In the genomic region with DNA sequence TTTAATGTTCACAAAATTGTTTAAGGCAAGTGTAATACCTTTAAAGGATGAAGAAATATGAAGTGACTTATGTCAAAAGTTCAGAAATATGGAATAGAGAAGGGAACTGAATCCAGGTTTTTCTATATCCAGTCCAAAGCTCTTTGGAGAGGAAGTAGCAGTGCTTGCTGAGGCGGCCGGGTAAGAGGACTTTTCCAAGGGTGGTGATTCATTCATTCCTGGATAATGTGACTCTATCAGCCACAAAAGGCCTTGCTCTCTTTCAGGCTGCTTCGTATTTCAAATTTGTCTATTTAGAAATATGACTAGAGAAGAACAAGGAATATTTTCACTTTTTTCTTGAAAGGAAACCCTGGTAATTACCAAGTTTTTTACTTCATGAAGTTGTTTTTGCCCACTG, we compare ENCODE assay signal across 20 cellular contexts.
DNase-seq lines count a peak whose midpoint lies in the region; ATAC-seq and TF ChIP-seq lines count a peak whose summit lies in the region.
"Had no signal": no experiment of that assay in that cellular context is flagged by ENCODE, and none has a peak within 500 bp of the region (broad histone marks: within the 10 kb centered on the region; RNA-seq: fewer than 3 reads in every experiment).

No MANE protein-coding gene starts in this region.

- no peaks in the 10 kb centered on the region for H3K36me3 Mint-ChIP-seq in glutamatergic neuron (ENCODE audit: unreplicated experiment)

- 80 to 81% methylated on average over 3 of the region's 3 CpGs for WGBS in upper lobe of left lung, 2 donors

- DNase-seq in Daoy (ENCODE audit: low read depth) (peak; percentile 46), NCI-H226 (peak; percentile 31), dedifferentiated amniotic fluid mesenchymal stem cell (ENCODE audit: extremely low spot score) (peak; percentile 69), posterior vena cava (ENCODE audit: low spot score) (peak; percentile 79), glutamatergic neuron (no peak), head of caudate nucleus (no peak), upper lobe of left lung (no peak)
- DNase-seq: activated CD4-positive, alpha-beta T cell treated with anti-CD3 and anti-CD28 coated beads, Interleukin-2, amount 10 ng/mL, durations not matched to agents 24 days and 14 days; activated T-cell treated with anti-CD3 and anti-CD28 coated beads, Interleukin-2, amount 50 U/mL, for 48 hours; DMS79 treated with DMSO at 0.1 percent for 48 hours; foreskin melanocyte; mesendoderm; NCI-H2171; SHP77 treated with DMSO at 0.1 percent for 48 hours; spleen; stomach; T1000 had no signal

- no peaks in the 10 kb centered on the region for H3K4me1 Mint-ChIP-seq in glutamatergic neuron (ENCODE audit: low read depth, unreplicated experiment)
- H3K4me1 Mint-ChIP-seq: activated CD4-positive, alpha-beta T cell treated with anti-CD3 and anti-CD28 coated beads, Interleukin-2, amount 10 ng/mL, durations not matched to agents 24 days and 14 days had no signal

- TF ChIP-seq EP300 in upper lobe of left lung (IDR thresholded peaks at IDR 0.05): no peak

- intact Hi-C loops in posterior vena cava (cut with DNase I) (no loop called here), head of caudate nucleus (cut with DNase I) (no loop called here)

- ATAC-seq in GM19328 (IDR thresholded peaks at IDR 0.05; ENCODE audit: unreplicated experiment) (no peak), upper lobe of left lung (ENCODE audit: low FRiP score in 2 of 2) (no peak)

- no peaks in the 10 kb centered on the region for H3K27me3 ChIP-seq in upper lobe of left lung
- H3K27me3 ChIP-seq: neutrophil, spleen, stomach had no signal

- H3K4me3 Mint-ChIP-seq in glutamatergic neuron (ENCODE audit: unreplicated experiment): no peak overlapping the region
- H3K4me3 Mint-ChIP-seq: activated CD4-positive, alpha-beta T cell treated with anti-CD3 and anti-CD28 coated beads, Interleukin-2, amount 10 ng/mL, durations not matched to agents 24 days and 14 days had no signal

- H3K36me3 ChIP-seq in upper lobe of left lung: no peaks in the 10 kb centered on the region
- H3K36me3 ChIP-seq: neutrophil, spleen, stomach had no signal

- no peaks in the 10 kb centered on the region for H3K4me1 ChIP-seq in upper lobe of left lung
- H3K4me1 ChIP-seq: spleen, stomach had no signal

- H3K27ac ChIP-seq in upper lobe of left lung: no peak overlapping the region
- H3K27ac ChIP-seq: C4-2B, neutrophil, spleen, stomach had no signal

- TF ChIP-seq POLR2A in upper lobe of left lung (IDR thresholded peaks at IDR 0.05): no peak

- H3K27me3 Mint-ChIP-seq in glutamatergic neuron (ENCODE audit: unreplicated experiment): no peaks in the 10 kb centered on the region
- H3K27me3 Mint-ChIP-seq: activated CD4-positive, alpha-beta T cell treated with anti-CD3 and anti-CD28 coated beads, Interleukin-2, amount 10 ng/mL, durations not matched to agents 24 days and 14 days had no signal

- no peaks in the 10 kb centered on the region for H3K9me3 Mint-ChIP-seq in glutamatergic neuron (ENCODE audit: unreplicated experiment)
- H3K9me3 Mint-ChIP-seq: activated CD4-positive, alpha-beta T cell treated with anti-CD3 and anti-CD28 coated beads, Interleukin-2, amount 10 ng/mL, durations not matched to agents 24 days and 14 days had no signal

- TF ChIP-seq CTCF in glutamatergic neuron (IDR thresholded peaks at IDR 0.05; ENCODE audit: partially characterized antibody, unreplicated experiment): no peak
- TF ChIP-seq CTCF in upper lobe of left lung (IDR thresholded peaks at IDR 0.05): no peak

- H3K9me3 ChIP-seq in upper lobe of left lung: no peaks in the 10 kb centered on the region
- H3K9me3 ChIP-seq: neutrophil, spleen, stomach had no signal

- no peak overlapping the region for H3K27ac Mint-ChIP-seq in glutamatergic neuron (ENCODE audit: unreplicated experiment)
- H3K27ac Mint-ChIP-seq: activated CD4-positive, alpha-beta T cell treated with anti-CD3 and anti-CD28 coated beads, Interleukin-2, amount 10 ng/mL, durations not matched to agents 24 days and 14 days had no signal

- no peak overlapping the region for H3K4me3 ChIP-seq in upper lobe of left lung
- H3K4me3 ChIP-seq: spleen, stomach had no signal

Comparison
In these comparisons a context has a peak if more than half of its experiments do, and no peak if none do; other contexts are left out.
1. DNase-seq: peak in Daoy (single experiment), NCI-H226 (single experiment), dedifferentiated amniotic fluid mesenchymal stem cell (single experiment) and posterior vena cava (single experiment); none in glutamatergic neuron (single experiment), head of caudate nucleus (0 of 42) and upper lobe of left lung (0 of 2).